Comparison of ENCODE assay signal across 22 cellular contexts in the genomic region with DNA sequence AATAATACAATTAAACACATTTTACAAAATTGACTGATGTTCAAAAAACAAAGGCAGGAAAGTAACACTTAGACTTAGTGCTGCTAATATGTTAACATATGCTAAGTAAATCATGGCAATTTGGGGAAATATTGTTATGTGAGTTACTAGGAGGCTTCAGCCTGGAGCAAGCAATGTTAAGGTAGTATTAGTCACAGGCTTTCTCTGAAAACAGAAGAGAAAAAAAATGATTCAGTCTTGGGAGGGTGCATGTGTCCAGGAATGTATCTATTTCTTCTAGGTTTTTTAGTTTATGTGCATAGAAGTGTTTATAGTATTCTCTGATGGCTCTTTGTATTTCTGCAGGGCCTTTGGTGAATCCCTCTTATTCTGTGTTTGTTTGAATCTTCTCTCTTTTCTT.
DNase-seq lines count a peak whose midpoint lies in the region; ATAC-seq, FAIRE-seq and TF ChIP-seq lines count a peak whose summit lies in the region.
"Had no signal": no experiment of that assay in that cellular context is flagged by ENCODE, and none has a peak within 500 bp of the region (broad histone marks: within the 10 kb centered on the region; RNA-seq: fewer than 3 reads in every experiment).

No MANE protein-coding gene starts in this region.

- intact Hi-C loops in cardiac septum (cut with DNase I) = no loop called here

- no peak for ATAC-seq in GM18502 (IDR thresholded peaks at IDR 0.05; ENCODE audit: poor library complexity, unreplicated experiment)

- no peaks in the 10 kb centered on the region for H3K9me3 Mint-ChIP-seq in HFFc6
- peaks cover 6% of the 10 kb centered on the region for H3K9me3 Mint-ChIP-seq in astrocyte (ENCODE audit: unreplicated experiment)
- H3K9me3 Mint-ChIP-seq: CD4-positive, alpha-beta T cell had no signal

- H3K4me1 Mint-ChIP-seq in HFFc6 (ENCODE audit: low read depth) (no peaks in the 10 kb centered on the region), astrocyte (ENCODE audit: low read depth, unreplicated experiment) (no peaks in the 10 kb centered on the region)

- POLR2A ChIA-PET in BJ (lab: Charles Lee) = no interaction called here

- TF ChIP-seq CTCF in BJ (IDR thresholded peaks at IDR 0.05; ENCODE audit: insufficient read depth, low read depth, low read length) (no peak), HFFc6 (IDR thresholded peaks at IDR 0.05) (no peak), astrocyte (IDR thresholded peaks at IDR 0.05; ENCODE audit: insufficient read depth, low read depth, low read length) (no peak)

- H3K36me3 Mint-ChIP-seq in HFFc6 (ENCODE audit: low read depth) = no peaks in the 10 kb centered on the region
- H3K36me3 Mint-ChIP-seq in astrocyte (ENCODE audit: low read depth, unreplicated experiment) = no peaks in the 10 kb centered on the region

- no peak overlapping the region for H3K27ac ChIP-seq in astrocyte (ENCODE audit: low read depth, low read length)
- H3K27ac ChIP-seq: KMS-11, PC-9, RWPE1 had no signal

- H3K4me3 ChIP-seq in BJ (ENCODE audit: low read depth, low read length) = no peak overlapping the region
- no peak overlapping the region for H3K4me3 ChIP-seq in astrocyte (ENCODE audit: insufficient read depth, low read depth, low read length)
- H3K4me3 ChIP-seq: MG63, PC-9 had no signal

- H3K36me3 ChIP-seq in BJ (ENCODE audit: control insufficient read depth, insufficient read depth, low read length) = no peaks in the 10 kb centered on the region
- no peaks in the 10 kb centered on the region for H3K36me3 ChIP-seq in astrocyte (ENCODE audit: insufficient read depth, low read length)
- H3K36me3 ChIP-seq: BE2C, MG63 had no signal

- H4K20me1 ChIP-seq in astrocyte (ENCODE audit: insufficient read depth, low read length) = no peaks in the 10 kb centered on the region

- H3K79me2 ChIP-seq in astrocyte (ENCODE audit: insufficient read depth, low read length) = no peaks in the 10 kb centered on the region

- H3K27me3 ChIP-seq in BJ (ENCODE audit: control insufficient read depth, insufficient read depth, low read length) = no peaks in the 10 kb centered on the region
- no peaks in the 10 kb centered on the region for H3K27me3 ChIP-seq in astrocyte (ENCODE audit: insufficient read depth, low read length)
- H3K27me3 ChIP-seq: BE2C, MG63 had no signal

- no peaks in the 10 kb centered on the region for H3K4me1 ChIP-seq in astrocyte (ENCODE audit: insufficient read depth, low read length)
- H3K4me1 ChIP-seq: BE2C, Caco-2 had no signal

- H3K9me3 ChIP-seq in astrocyte (ENCODE audit: insufficient read depth, low read depth, low read length) = no peaks in the 10 kb centered on the region
- H3K9me3 ChIP-seq: BE2C, Caco-2, MG63 had no signal

- H3K4me3 Mint-ChIP-seq in HFFc6 (no peak overlapping the region), astrocyte (ENCODE audit: unreplicated experiment) (no peak overlapping the region)
- H3K4me3 Mint-ChIP-seq: CD4-positive, alpha-beta T cell had no signal

- H3K9ac ChIP-seq in astrocyte (ENCODE audit: low read length) = no peak overlapping the region
- H3K9ac ChIP-seq: KMS-11 had no signal

- no peak overlapping the region for H3K4me2 ChIP-seq in astrocyte (ENCODE audit: low read length)
- H3K4me2 ChIP-seq: KMS-11, PC-9 had no signal

- no peak overlapping the region for H2AFZ ChIP-seq in astrocyte (ENCODE audit: low read depth, low read length)
- H2AFZ ChIP-seq: PC-9 had no signal

- CTCF ChIA-PET in BJ (lab: Yijun Ruan, JAX) = no interaction called here

- no peak for FAIRE-seq in astrocyte (lab: Jason Lieb, UNC)

- H3K27me3 Mint-ChIP-seq in HFFc6 (ENCODE audit: insufficient read depth) (peaks cover 4% of the 10 kb centered on the region), astrocyte (ENCODE audit: low read depth, unreplicated experiment) (no peaks in the 10 kb centered on the region)
- H3K27me3 Mint-ChIP-seq: CD4-positive, alpha-beta T cell had no signal

- peak; percentile 6 for DNase-seq in BJ (ENCODE audit: low read depth)
- DNase-seq in HFFc6 = peak; percentile 30
- peak; percentile 6 for DNase-seq in astrocyte (ENCODE audit: low read depth)
- DNase-seq in fibroblast of peridontal ligament (ENCODE audit: extremely low read depth) = peak; percentile 8
- DNase-seq in SKM-1 (lab: John Stamatoyannopoulos, UW; ENCODE audit: unreplicated experiment) = no peak
- no peak for DNase-seq in germinal center (ENCODE audit: low spot score)
- DNase-seq in cardiac septum (ENCODE audit: low spot score) = no peak
- DNase-seq: BE2C; Caco-2; CD4-positive, alpha-beta T cell; DMS153; MG63; NCI-H1048; NCI-H1436; NCI-H1930; NCI-H345; NCI-H524 treated with DMSO at 0.1 percent for 48 hours; PC-9; SIG-M5 had no signal

- H3K27ac Mint-ChIP-seq in HFFc6 (no peak overlapping the region), astrocyte (ENCODE audit: unreplicated experiment) (no peak overlapping the region)
- H3K27ac Mint-ChIP-seq: CD4-positive, alpha-beta T cell had no signal

Comparison
In these comparisons a context has a peak if more than half of its experiments do, and no peak if none do; other contexts are left out.
1. DNase-seq: peak in BJ (single experiment), HFFc6 (single experiment), astrocyte (single experiment) and fibroblast of peridontal ligament (single experiment); none in SKM-1 (single experiment), germinal center (single experiment) and cardiac septum (single experiment).